9 cellular contexts compared by ENCODE assay signal in the genomic region with DNA sequence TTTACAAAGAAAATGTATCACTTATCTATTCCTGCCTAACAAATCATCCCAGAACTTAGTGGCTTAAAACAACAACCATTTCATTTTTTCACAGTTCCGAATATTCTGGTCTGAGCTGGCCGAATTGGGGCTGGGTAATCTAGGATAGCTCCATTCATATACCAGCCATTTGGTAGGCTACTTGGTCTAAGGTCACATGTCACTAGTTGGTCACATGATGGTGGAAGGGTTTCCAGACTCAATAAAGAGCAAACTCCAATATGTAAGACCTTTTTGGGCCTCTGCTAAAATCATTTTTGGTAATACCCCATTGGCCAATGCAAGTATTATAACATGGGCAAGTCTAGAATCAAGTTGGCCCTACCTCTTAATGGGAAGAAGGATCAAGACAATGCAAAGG. TPM values are rescaled to one million over a fixed set of nuclear protein-coding genes. Genes with fewer than 3 reads are reported as not detected.
"Had no signal": no experiment of that assay in that cellular context is flagged by ENCODE, and none has a peak within 500 bp of the region (broad histone marks: within the 10 kb centered on the region; RNA-seq: fewer than 3 reads in every experiment).

No MANE protein-coding gene starts in this region.

- H3K36me3 ChIP-seq: HAP-1 had no signal

- H2AFZ ChIP-seq: GM23338 had no signal

- H3K4me3 ChIP-seq: GM23338, HAP-1 had no signal

- ATAC-seq: GM23338, HCT116 had no signal

- H3K4me1 ChIP-seq: HAP-1 had no signal

- DNase-seq: H7, HFFc6, KG1 had no signal

- H3K27ac ChIP-seq: HL-60 had no signal

- H3K4me2 ChIP-seq: GM23338 had no signal

- H3K9me3 ChIP-seq: HAP-1 had no signal

RNA-seq across cellular contexts. Expression of a gene that starts 55.3 kb away (rescaled TPM):
- total RNA-seq: GM23338, H4, H7, HFFc6, HT1080 had no signal
- polyA plus RNA-seq: GM23338 had no signal
